Comparison of ENCODE assay signal across 1 cellular context in the genomic region with DNA sequence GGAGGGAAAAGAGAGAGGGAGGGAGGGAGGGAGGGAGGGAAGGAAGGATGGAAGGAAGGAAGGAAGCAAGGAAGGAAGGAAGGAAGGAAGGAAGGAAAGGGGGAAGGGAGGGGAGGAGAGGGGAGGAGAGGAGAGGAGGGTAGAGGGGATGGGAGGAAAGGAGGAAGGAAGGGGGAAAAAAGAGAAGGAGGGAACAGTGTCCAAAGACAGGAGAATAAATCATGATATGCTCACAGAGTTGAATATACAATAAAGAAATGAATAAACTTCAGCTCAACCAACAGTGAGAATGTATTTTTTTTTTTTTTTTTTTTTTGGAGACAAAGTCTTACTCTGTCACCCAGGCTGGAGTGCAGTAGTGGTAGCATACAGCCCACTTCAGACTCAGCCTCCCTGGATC.
TF ChIP-seq lines count a peak whose summit lies in the region.

No MANE protein-coding gene starts in this region.

TF ChIP-seq in HepG2, 621 proteins besides CTCF, POLR2A, EP300 and RAD21:
- TF ChIP-seq ZNF296 (CRISPR knock-in tag; conservative IDR thresholded peaks at IDR 0.05), result no peak
- peak; percentile 97 for TF ChIP-seq PCBP2 (optimal IDR thresholded peaks at IDR 0.05; ENCODE audit: low read depth, low read length, poor library complexity, severe bottlenecking)
- peak; percentile 91 for TF ChIP-seq HNRNPK (IDR thresholded peaks at IDR 0.05; ENCODE audit: low read depth, low read length, poor library complexity, severe bottlenecking)
- peak; percentile 88 for TF ChIP-seq PCBP1 (IDR thresholded peaks at IDR 0.05; ENCODE audit: borderline replicate concordance, low read depth, low read length)
